ENCODE assay signal across 20 cellular contexts in genomic region chr2:147487980-147488289, GRCh38.
"Had no signal": no experiment of that assay in that cellular context is flagged by ENCODE, and none has a peak within 500 bp of the region (broad histone marks: within the 10 kb centered on the region; RNA-seq: fewer than 3 reads in every experiment).

No MANE protein-coding gene starts in this region.

- H3K9me3 ChIP-seq: esophagus squamous epithelium, gastroesophageal sphincter, pancreas, right lobe of liver, tibial artery, upper lobe of right lung, vagina had no signal

- H3K4me3 ChIP-seq: esophagus squamous epithelium, gastroesophageal sphincter, pancreas, right lobe of liver, tibial artery, upper lobe of right lung, vagina had no signal

- H3K27ac ChIP-seq: esophagus squamous epithelium, gastroesophageal sphincter, pancreas, right lobe of liver, tibial artery, upper lobe of right lung, vagina had no signal

- H3K27me3 ChIP-seq: esophagus squamous epithelium, gastroesophageal sphincter, pancreas, right lobe of liver, tibial artery, upper lobe of right lung, vagina had no signal

- DNase-seq: cortex of kidney; effector memory CD4-positive, alpha-beta T cell; esophagus squamous epithelium; foreskin fibroblast; kidney; left cardiac atrium; left ventricle myocardium superior; naive thymus-derived CD4-positive, alpha-beta T cell; occipital lobe; pancreas; right lobe of liver; stimulated activated CD4-positive, alpha-beta T cell treated with anti-CD3 and anti-CD28 coated beads, Interleukin-4, amount 100 ng/mL, for 1 hour; stimulated activated CD8-positive, alpha-beta memory T cell treated with anti-CD3 and anti-CD28 coated beads, Interleukin-4, amount 100 ng/mL, for 48 hours; tibial artery; upper lobe of right lung had no signal

- H3K27me3 Mint-ChIP-seq: stimulated activated naive CD8-positive, alpha-beta T cell treated with anti-CD3 and anti-CD28 coated beads, Interleukin-15, Interleukin-2, amounts not matched to agents 100 ng/mL and 50 ng/mL, for 24 hours had no signal

- H3K36me3 Mint-ChIP-seq: stimulated activated effector memory CD8-positive, alpha-beta T cell treated with anti-CD3 and anti-CD28 coated beads, Interleukin-12 subunit alpha, Interleukin-12 subunit beta, amount 100 ng/mL, for 72 hours had no signal

- H3K36me3 ChIP-seq: esophagus squamous epithelium, gastroesophageal sphincter, pancreas, right lobe of liver, tibial artery, upper lobe of right lung, vagina had no signal

- H3K27ac Mint-ChIP-seq: naive thymus-derived CD4-positive, alpha-beta T cell; stimulated activated effector memory CD8-positive, alpha-beta T cell treated with anti-CD3 and anti-CD28 coated beads, Interleukin-12 subunit alpha, Interleukin-12 subunit beta, amount 100 ng/mL, for 72 hours; stimulated activated naive CD8-positive, alpha-beta T cell treated with anti-CD3 and anti-CD28 coated beads, Interleukin-15, Interleukin-2, amounts not matched to agents 100 ng/mL and 50 ng/mL, for 24 hours had no signal

- ATAC-seq: gastroesophageal sphincter; left cardiac atrium; left ventricle myocardium superior; naive thymus-derived CD4-positive, alpha-beta T cell; pancreas; stimulated activated effector memory CD8-positive, alpha-beta T cell treated with anti-CD3 and anti-CD28 coated beads, Interleukin-12 subunit alpha, Interleukin-12 subunit beta, amount 100 ng/mL, for 72 hours; upper lobe of right lung had no signal

- H3K4me1 ChIP-seq: esophagus squamous epithelium, pancreas, tibial artery, upper lobe of right lung, vagina had no signal

- H3K4me3 Mint-ChIP-seq: naive thymus-derived CD4-positive, alpha-beta T cell; neural crest cell; stimulated activated effector memory CD8-positive, alpha-beta T cell treated with anti-CD3 and anti-CD28 coated beads, Interleukin-12 subunit alpha, Interleukin-12 subunit beta, amount 100 ng/mL, for 72 hours; stimulated activated naive CD8-positive, alpha-beta T cell treated with anti-CD3 and anti-CD28 coated beads, Interleukin-15, Interleukin-2, amounts not matched to agents 100 ng/mL and 50 ng/mL, for 24 hours had no signal
